In the genomic region with DNA sequence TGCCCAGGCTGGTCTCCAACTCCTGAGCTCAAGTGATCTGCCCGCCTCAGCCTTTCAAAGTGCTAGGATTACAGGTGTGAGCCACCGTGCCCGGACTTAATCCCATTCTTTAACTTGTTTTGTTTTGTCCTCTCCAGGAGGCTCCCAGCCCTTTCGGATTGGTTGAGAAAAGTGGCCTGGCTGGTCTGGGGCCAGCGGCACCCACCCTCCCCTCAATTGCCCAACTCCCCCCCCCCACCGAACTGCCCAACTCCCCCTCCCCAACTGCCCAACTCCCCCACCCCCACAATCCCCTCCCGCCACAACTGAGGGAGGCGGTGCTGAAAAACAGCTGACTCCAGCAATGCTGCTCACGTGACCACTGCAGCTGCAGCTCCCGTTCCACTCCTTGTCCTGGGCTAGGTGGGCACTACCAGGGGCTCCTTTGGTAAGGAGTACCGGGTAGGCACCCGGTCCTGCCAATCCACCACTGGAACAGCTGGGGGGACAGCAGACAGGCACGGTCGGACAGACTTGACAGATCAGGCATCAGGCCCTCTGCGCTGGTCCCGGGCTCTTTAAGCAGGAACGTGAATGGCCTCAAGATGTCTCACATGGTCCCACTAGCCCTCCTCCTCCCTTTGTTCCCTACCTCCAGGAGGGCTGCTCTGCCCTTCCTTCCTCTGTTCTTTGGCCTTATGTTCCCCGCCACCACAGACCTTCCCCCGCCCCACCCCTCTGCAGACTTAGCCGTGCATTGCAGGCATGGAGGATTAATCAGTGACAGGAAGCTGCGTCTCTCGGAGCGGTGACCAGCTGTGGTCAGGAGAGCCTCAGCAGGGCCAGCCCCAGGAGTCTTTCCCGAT, we compare ENCODE assay signal across 8 cellular contexts. TPM values are rescaled to one million over a fixed set of nuclear protein-coding genes. Genes with fewer than 3 reads are reported as not detected.
DNase-seq lines count a peak whose midpoint lies in the region; ATAC-seq and TF ChIP-seq lines count a peak whose summit lies in the region.

Gene TCN2, plus strand, starts transcription at position 720 of the 845 bp plus-strand sequence. CDS start 158 bp downstream, outside the sequence.

- H3K9ac ChIP-seq in Loucy (ENCODE audit: low read depth, low read length, poor library complexity, severe bottlenecking): peak within 1 kb of the TSS; percentile 70
- H3K9ac ChIP-seq in skeletal muscle satellite cell (ENCODE audit: low read depth, low read length): peak within 1 kb of the TSS; percentile 59

- DNase-seq in activated gamma-delta T cell treated with Interleukin-2 at 50 U/mL for 16 hours (peak; percentile 11), activated gamma-delta T cell (lab: John Stamatoyannopoulos, UW) (no peak), T-cell (peak in 23 of 34 experiments; percentile 3 to 37 (median 14)), choroid plexus epithelial cell (ENCODE audit: low read depth) (peak; percentile 90), islet precursor cell (peak; percentile 91)

- H4K20me1 ChIP-seq in Loucy (ENCODE audit: insufficient read depth, low read length, poor library complexity, severe bottlenecking): no peaks in the 10 kb centered on the region

- CTCF ChIA-PET in T-cell (lab: Charles Lee): interaction anchor here (0.5 to 1.2 kb wide), 6 partner anchors 17 to 1883 kb away, joined by 3 to 10 read pairs (median 4); no protein-coding TSS in a partner anchor

- H3K4me3 ChIP-seq in Loucy (ENCODE audit: low read length, poor library complexity, severe bottlenecking) (peak within 1 kb of the TSS; percentile 87), choroid plexus epithelial cell (ENCODE audit: low read depth, low read length) (peak within 1 kb of the TSS; percentile 68), skeletal muscle satellite cell (ENCODE audit: low read length) (peak within 1 kb of the TSS; percentile 73)

- H3F3A ChIP-seq in Loucy (ENCODE audit: low read depth): 0 out of 2 replicates have a peak, but pooled peaks cover 4% of the 10 kb centered on the region

- H3K9me3 ChIP-seq in Loucy (ENCODE audit: insufficient read depth, low read depth, low read length) (no peaks in the 10 kb centered on the region), skeletal muscle satellite cell (replicated peaks; ENCODE audit: low read length) (no peaks in the 10 kb centered on the region)

- ATAC-seq in T-cell (replicated peaks in 1 of 4): peak; percentile 63 to 76 (median 71)
- no peak for ATAC-seq in GM18517 (IDR thresholded peaks at IDR 0.05; ENCODE audit: unreplicated experiment)

- peak within 1 kb of the TSS; percentile 92 for H3K4me2 ChIP-seq in Loucy (ENCODE audit: low read depth, low read length, poor library complexity, severe bottlenecking)
- peak within 1 kb of the TSS; percentile 89 for H3K4me2 ChIP-seq in skeletal muscle satellite cell (ENCODE audit: low read length)

- H2AFZ ChIP-seq in Loucy (ENCODE audit: low read length): peak within 1 kb of the TSS; percentile 94

- peak within 1 kb of the TSS in 1 of 2 donors; percentile 81 for H3K27ac Mint-ChIP-seq in T-cell

- peaks cover 20 to 29% (median 27%) of the 10 kb centered on the region in 3 donors for H3K4me1 Mint-ChIP-seq in T-cell

- H3K4me3 Mint-ChIP-seq in T-cell: peak within 1 kb of the TSS; percentile 79 to 92 (median 80)

- peaks cover 0 to 10% of the 10 kb centered on the region in 2 donors for H3K27me3 Mint-ChIP-seq in T-cell

- H3K27me3 ChIP-seq in Loucy (ENCODE audit: insufficient read depth, low read length, poor library complexity, severe bottlenecking): no peaks in the 10 kb centered on the region
- no peaks in the 10 kb centered on the region for H3K27me3 ChIP-seq in skeletal muscle satellite cell (ENCODE audit: control insufficient read depth, insufficient read depth, low read length)

- H3K9me3 Mint-ChIP-seq in T-cell: no peaks in the 10 kb centered on the region

- POLR2A ChIA-PET in T-cell (lab: Charles Lee): interaction anchor here in 1 of 2 donors (0.6 kb wide), 1 partner anchor 626 kb away, joined by 6 read pairs; no protein-coding TSS in a partner anchor

- H3K36me3 ChIP-seq in Loucy (ENCODE audit: insufficient read depth, low read length): no peaks in the 10 kb centered on the region
- no peaks in the 10 kb centered on the region for H3K36me3 ChIP-seq in skeletal muscle satellite cell (ENCODE audit: insufficient read depth, low read length)

- TF ChIP-seq CTCF in Loucy (conservative IDR thresholded peaks at IDR 0.05; ENCODE audit: low read length) (no peak; the same call in 1 of the 2 replicates), choroid plexus epithelial cell (conservative IDR thresholded peaks at IDR 0.05; ENCODE audit: low read depth, low read length) (peak; percentile 14)

- no peaks in the 10 kb centered on the region for H3K9me2 ChIP-seq in Loucy (replicated peaks; ENCODE audit: low read depth, low read length)

- H3K79me2 ChIP-seq in Loucy (ENCODE audit: insufficient read depth, low read length): no peaks in the 10 kb centered on the region

- H3K4me1 ChIP-seq in Loucy (ENCODE audit: insufficient read depth, low read length, poor library complexity, severe bottlenecking): peaks cover 35% of the 10 kb centered on the region
- H3K4me1 ChIP-seq in skeletal muscle satellite cell (ENCODE audit: control insufficient read depth, insufficient read depth, low read length): peaks cover 40% of the 10 kb centered on the region

- H3K36me3 Mint-ChIP-seq in T-cell: no peaks in the 10 kb centered on the region

RNA-seq across cellular contexts. Expression of gene TCN2, which starts in this region (rescaled TPM):
- total RNA-seq in T-cell: under 1 TPM; 0.26 to 0.65 (median 0.57) TPM
- total RNA-seq in skeletal muscle satellite cell (2012; rRNA removed): 3.7 and 5.3 TPM in 2 replicates

Comparison
In these comparisons a context has a peak if more than half of its experiments do, and no peak if none do; other contexts are left out.
1. Peak in DNase-seq and ATAC-seq in T-cell; RNA of the gene not detected or under 1 TPM.